In the genomic region with DNA sequence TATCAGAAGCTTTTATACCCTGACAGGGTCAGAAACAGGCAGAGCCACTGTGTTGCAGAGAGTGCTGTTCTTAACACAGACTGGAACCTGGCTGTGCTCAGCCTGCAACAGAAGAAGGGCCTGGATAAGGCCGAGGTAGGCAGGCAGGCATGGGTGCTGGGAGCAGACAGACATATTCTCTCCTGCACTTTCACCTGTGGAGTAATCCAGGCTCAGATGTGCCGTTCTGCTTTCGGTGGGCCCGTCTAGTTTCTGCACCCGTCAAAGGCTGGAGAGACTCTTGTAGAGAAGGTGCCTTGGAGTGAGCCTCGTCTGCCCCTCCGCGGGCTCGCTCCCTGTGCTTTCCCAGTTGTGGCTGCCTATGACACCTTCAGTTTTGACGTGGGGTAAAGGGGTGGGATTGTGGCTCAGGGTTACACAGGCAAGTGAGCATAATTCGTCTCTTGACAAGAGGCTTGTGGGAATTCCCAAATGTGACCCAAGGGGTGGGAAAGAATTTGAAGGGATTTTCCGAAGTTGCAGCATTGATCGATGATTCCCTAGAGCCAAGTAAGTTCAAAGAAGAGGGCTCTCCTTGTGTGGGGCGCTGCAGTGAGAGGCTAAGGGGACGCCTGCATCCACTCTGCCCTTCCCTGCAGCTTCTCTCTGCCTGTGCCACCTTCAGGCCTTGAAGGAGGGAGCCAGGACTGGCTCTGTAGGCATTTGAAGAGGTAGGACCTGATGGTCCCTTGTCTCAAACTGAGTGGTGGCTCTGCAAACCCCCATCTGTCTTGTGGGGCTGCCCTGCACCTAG, we compare ENCODE assay signal across 10 cellular contexts. TPM values are rescaled to one million over a fixed set of nuclear protein-coding genes. Genes with fewer than 3 reads are reported as not detected.
DNase-seq lines count a peak whose midpoint lies in the region; TF ChIP-seq lines count a peak whose summit lies in the region.
"Had no signal": no experiment of that assay in that cellular context is flagged by ENCODE, and none has a peak within 500 bp of the region (broad histone marks: within the 10 kb centered on the region; RNA-seq: fewer than 3 reads in every experiment).

No MANE protein-coding gene starts in this region.

- no peaks in the 10 kb centered on the region for H3K36me3 ChIP-seq in breast epithelium

- H3K27me3 ChIP-seq in breast epithelium: no peaks in the 10 kb centered on the region
- H3K27me3 ChIP-seq: BLaER1 had no signal

- TF ChIP-seq CTCF in breast epithelium (IDR thresholded peaks at IDR 0.05): no peak
- no peak for TF ChIP-seq CTCF in nephron progenitor cell (IDR thresholded peaks at IDR 0.05)

- no peaks in the 10 kb centered on the region for H3K9me3 Mint-ChIP-seq in nephron progenitor cell
- H3K9me3 Mint-ChIP-seq: activated T-cell treated with anti-CD3 and anti-CD28 coated beads, Interleukin-2, amount 50 U/mL, for 4 hours had no signal

- peak; percentile 36 for DNase-seq in Daoy (ENCODE audit: low read depth)
- no peak for DNase-seq in breast epithelium (ENCODE audit: low spot score in 2 of 2)
- DNase-seq in nephron progenitor cell: no peak
- DNase-seq in SW480 (ENCODE audit: low spot score): no peak
- DNase-seq in NK-92 (lab: John Stamatoyannopoulos, UW; ENCODE audit: unreplicated experiment): no peak
- no peak for DNase-seq in NCI-H1417 treated with DMSO at 0.1 percent for 48 hours (lab: John Stamatoyannopoulos, UW)
- DNase-seq: activated T-cell treated with anti-CD3 and anti-CD28 coated beads, Interleukin-2, amount 50 U/mL, for 4 hours; NCI-H2171; OCI-M1 had no signal

- H3K27me3 Mint-ChIP-seq in nephron progenitor cell (ENCODE audit: low read depth, poor library complexity): peaks cover 3% of the 10 kb centered on the region

- intact Hi-C loops in breast epithelium (cut with DNase I; ENCODE audit: low total_unique reads): no loop called here

- H3K4me1 ChIP-seq in breast epithelium: no peaks in the 10 kb centered on the region

- no peaks in the 10 kb centered on the region for H3K9me3 ChIP-seq in breast epithelium
- H3K9me3 ChIP-seq: BLaER1 had no signal

- peak overlapping the region; percentile 21 to 32 for H3K27ac ChIP-seq in breast epithelium
- H3K27ac ChIP-seq: BLaER1 had no signal

- peak overlapping the region; percentile 99 for H3K27ac Mint-ChIP-seq in nephron progenitor cell

- no peak for TF ChIP-seq POLR2A in breast epithelium (IDR thresholded peaks at IDR 0.05)

- H3K4me1 Mint-ChIP-seq in nephron progenitor cell: peaks cover 89% of the 10 kb centered on the region

- H3K36me3 Mint-ChIP-seq in nephron progenitor cell (ENCODE audit: low read depth): peaks cover 44% of the 10 kb centered on the region

- H3K4me3 Mint-ChIP-seq in nephron progenitor cell: peak overlapping the region; percentile 58
- H3K4me3 Mint-ChIP-seq: activated T-cell treated with anti-CD3 and anti-CD28 coated beads, Interleukin-2, amount 50 U/mL, for 4 hours had no signal

- H3K4me3 ChIP-seq in breast epithelium: no peak overlapping the region
- H3K4me3 ChIP-seq: BLaER1 had no signal

RNA-seq across cellular contexts. Expression of a gene that starts 16.2 kb away (rescaled TPM):
- total RNA-seq in Daoy (2014; rRNA removed; shearing (Covaris generic)): 24.2 and 30.4 TPM in 2 replicates
- 10 to 100 TPM; 17.6 to 36.2 (median 32.8) TPM for total RNA-seq in breast epithelium

RNA-seq across cellular contexts. Expression of a gene that starts 35.4 kb away (rescaled TPM):
- total RNA-seq in Daoy (2014; rRNA removed; shearing (Covaris generic)): 15.9 and 19.3 TPM in 2 replicates
- 10 to 100 TPM in 1 of 3 donors, 1 to 10 TPM in 2; 8.8 to 11.7 (median 9.6) TPM for total RNA-seq in breast epithelium

RNA-seq across cellular contexts. Expression of a gene that starts 56.4 kb away (rescaled TPM):
- total RNA-seq in Daoy (2014; rRNA removed; shearing (Covaris generic)): 1.2 and 3.7 TPM in 2 replicates
- 10 to 100 TPM in 2 of 3 donors, 1 to 10 TPM in 1; 8.9 to 11.1 (median 10.9) TPM for total RNA-seq in breast epithelium
